ENCODE assay signal across 8 cellular contexts in the genomic region with DNA sequence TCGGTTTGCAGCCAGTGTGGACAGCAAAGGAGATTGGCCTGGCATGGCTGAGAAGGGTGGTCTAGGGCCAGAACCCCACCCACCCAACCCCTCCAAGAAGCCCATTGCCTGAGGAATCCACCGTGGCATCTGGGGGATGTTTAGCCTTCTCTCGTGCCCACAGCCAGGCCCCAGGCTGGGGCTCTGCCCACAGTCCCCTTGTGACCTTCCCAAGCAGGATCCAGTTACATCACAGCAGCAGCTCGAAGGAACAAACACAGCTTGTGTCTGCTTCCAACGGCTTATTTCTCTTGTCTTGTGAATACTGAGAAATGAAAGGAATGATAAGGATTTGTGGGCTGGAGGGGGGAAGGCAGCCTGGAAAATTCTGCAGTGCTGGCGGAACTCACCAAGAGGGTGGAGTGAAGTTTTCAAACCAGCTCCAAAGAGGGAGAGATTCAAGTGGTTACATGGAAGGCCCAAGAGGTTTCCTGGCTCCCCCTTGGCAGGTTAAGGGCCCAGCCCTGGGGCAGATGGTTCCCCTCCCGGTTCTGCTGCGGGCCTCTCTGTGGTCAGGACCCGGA.
DNase-seq lines count a peak whose midpoint lies in the region; ATAC-seq and TF ChIP-seq lines count a peak whose summit lies in the region.

No MANE protein-coding gene starts in this region.

- peak; percentile 83 for ATAC-seq in left ventricle myocardium superior
- no peak for ATAC-seq in HG02759 (IDR thresholded peaks at IDR 0.05; ENCODE audit: unreplicated experiment)
- ATAC-seq in HG03139 (IDR thresholded peaks at IDR 0.05; ENCODE audit: unreplicated experiment) = no peak

- no peak for TF ChIP-seq CTCF in retinal pigment epithelial cell (conservative IDR thresholded peaks at IDR 0.05; ENCODE audit: low read depth, low read length)

- intact Hi-C loops in left ventricle myocardium superior (cut with micrococcal nuclease) = no loop called here

- no peak overlapping the region for H3K4me3 ChIP-seq in retinal pigment epithelial cell (ENCODE audit: low read length)

- DNase-seq in EH (ENCODE audit: low read depth) (peak; percentile 97), T1000 (lab: John Stamatoyannopoulos, UW) (peak; percentile 29), left ventricle myocardium superior (peak; percentile 80), retinal pigment epithelial cell (ENCODE audit: low read depth) (peak; percentile 98), cerebellum (ENCODE audit: low spot score) (no peak), DMS53 treated with DMSO at 0.1 percent for 48 hours (lab: John Stamatoyannopoulos, UW; ENCODE audit: unreplicated experiment) (no peak)

Comparison
In these comparisons a context has a peak if more than half of its experiments do, and no peak if none do; other contexts are left out.
1. DNase-seq: peak in EH (single experiment), T1000 (single experiment), left ventricle myocardium superior (single experiment) and retinal pigment epithelial cell (single experiment); none in cerebellum (single experiment) and DMS53 treated with DMSO at 0.1 percent for 48 hours (single experiment).